ENCODE assay signal across 11 cellular contexts in the genomic region with DNA sequence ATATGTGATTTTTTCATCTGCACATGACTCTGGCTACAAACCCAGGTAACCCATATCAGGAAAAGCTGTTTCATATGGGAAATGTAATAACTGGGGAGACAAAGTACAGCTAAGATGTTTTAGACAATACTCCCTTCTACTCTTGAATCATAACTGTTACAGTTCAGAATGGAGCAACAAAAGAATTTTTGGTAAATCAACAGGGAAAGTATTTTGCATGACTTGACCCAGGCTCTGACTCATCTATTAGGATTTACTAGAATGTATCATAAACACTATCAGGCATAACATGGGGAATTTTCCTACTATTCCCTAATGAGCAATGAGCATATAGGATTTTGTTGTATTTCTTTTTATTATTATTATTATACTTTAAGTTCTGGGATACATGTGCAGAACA.
DNase-seq lines count a peak whose midpoint lies in the region; ATAC-seq, FAIRE-seq and TF ChIP-seq lines count a peak whose summit lies in the region.
"Had no signal": no experiment of that assay in that cellular context is flagged by ENCODE, and none has a peak within 500 bp of the region (broad histone marks: within the 10 kb centered on the region; RNA-seq: fewer than 3 reads in every experiment).

No MANE protein-coding gene starts in this region.

- H3K9me3 ChIP-seq in adipocyte (ENCODE audit: control insufficient read depth, low read length): no peaks in the 10 kb centered on the region
- no peaks in the 10 kb centered on the region for H3K9me3 ChIP-seq in thoracic aorta
- H3K9me3 ChIP-seq: psoas muscle had no signal

- H3K27me3 ChIP-seq in adipocyte (replicated peaks; ENCODE audit: control insufficient read depth, insufficient read depth, low read length): no peaks in the 10 kb centered on the region
- H3K27me3 ChIP-seq in thoracic aorta (replicated peaks; ENCODE audit: insufficient read depth): no peaks in the 10 kb centered on the region

- H3K4me3 ChIP-seq in adipocyte (ENCODE audit: low read length): no peak overlapping the region
- no peak overlapping the region for H3K4me3 ChIP-seq in fibroblast of villous mesenchyme (ENCODE audit: low read depth, low read length)
- no peak overlapping the region for H3K4me3 ChIP-seq in thoracic aorta
- H3K4me3 ChIP-seq: psoas muscle had no signal

- no peak for TF ChIP-seq POLR2A in H54 (IDR thresholded peaks at IDR 0.05; ENCODE audit: low read depth, low read length)

- peak; percentile 94 for FAIRE-seq in H54 (lab: Jason Lieb, UNC)
- no peak for FAIRE-seq in D721Med (lab: Jason Lieb, UNC)

- peak overlapping the region; percentile 65 for H3K9ac ChIP-seq in adipocyte (ENCODE audit: low read length)

- no peak for TF ChIP-seq CTCF in fibroblast of villous mesenchyme (IDR thresholded peaks at IDR 0.05; ENCODE audit: insufficient read depth, low read depth, low read length)
- no peak for TF ChIP-seq CTCF in thoracic aorta (IDR thresholded peaks at IDR 0.05)
- TF ChIP-seq CTCF in D721Med (IDR thresholded peaks at IDR 0.05; ENCODE audit: insufficient read depth, missing control alignments): no peak

- peak; percentile 12 for ATAC-seq in thoracic aorta (ENCODE audit: insufficient number of reproducible peaks, low FRiP score, low read depth)
- ATAC-seq in HG02970 (IDR thresholded peaks at IDR 0.05; ENCODE audit: low FRiP score, unreplicated experiment): no peak
- ATAC-seq: psoas muscle had no signal

- peaks cover 24% of the 10 kb centered on the region for H3K4me1 ChIP-seq in adipocyte (ENCODE audit: control insufficient read depth, insufficient read depth, low read length)
- H3K4me1 ChIP-seq in thoracic aorta (ENCODE audit: control insufficient read depth in 1 of 2, low read depth in 2 of 2): peaks cover 5 to 8% of the 10 kb centered on the region in 2 donors
- H3K4me1 ChIP-seq: psoas muscle had no signal

- H3K36me3 ChIP-seq in adipocyte (ENCODE audit: control insufficient read depth, insufficient read depth, low read length, severe bottlenecking) (no peaks in the 10 kb centered on the region), thoracic aorta (no peaks in the 10 kb centered on the region)

- H3K27ac ChIP-seq in thoracic aorta: no peak overlapping the region
- H3K27ac ChIP-seq: psoas muscle had no signal

- DNase-seq in H54 (ENCODE audit: insufficient read length, low spot score) (no peak), adipocyte (ENCODE audit: low read depth) (peak; percentile 82), fibroblast of villous mesenchyme (ENCODE audit: low read depth) (peak; percentile 72), thoracic aorta (ENCODE audit: low spot score) (no peak), D721Med (ENCODE audit: insufficient read length, low spot score) (no peak)
- no peak for DNase-seq in stimulated activated CD8-positive, alpha-beta memory T cell treated with anti-CD3 and anti-CD28 coated beads, Interleukin-4, amount 100 ng/mL, for 48 hours
- DNase-seq: activated CD4-positive, alpha-beta T cell treated with anti-CD3 and anti-CD28 coated beads, Interleukin-2, amount 50 U/mL, for 48 hours; activated gamma-delta T cell treated with Interleukin-2 at 50 U/mL for 16 hours; cortex of kidney had no signal

Comparison
In these comparisons a context has a peak if more than half of its experiments do, and no peak if none do; other contexts are left out.
1. DNase-seq: peak in adipocyte (single experiment) and fibroblast of villous mesenchyme (single experiment); none in H54 (single experiment), thoracic aorta (single experiment), stimulated activated CD8-positive, alpha-beta memory T cell treated with anti-CD3 and anti-CD28 coated beads, Interleukin-4, amount 100 ng/mL, for 48 hours (single experiment) and D721Med (single experiment).